Comparison of ENCODE assay signal across 31 cellular contexts in genomic region chr1:36514501-36514900, GRCh38. TPM values are rescaled to one million over a fixed set of nuclear protein-coding genes. Genes with fewer than 3 reads are reported as not detected.
"Had no signal": no experiment of that assay in that cellular context is flagged by ENCODE, and none has a peak within 500 bp of the region (broad histone marks: within the 10 kb centered on the region; RNA-seq: fewer than 3 reads in every experiment).

No MANE protein-coding gene starts in this region.

- H3K27me3 Mint-ChIP-seq: activated naive CD4-positive, alpha-beta T cell treated with anti-CD3 and anti-CD28 coated beads, Interleukin-2, amount 50 U/mL, for 24 hours; activated T-cell treated with anti-CD3 and anti-CD28 coated beads, Interleukin-2, amount 50 U/mL, for 24 hours had no signal

- H3K27me3 ChIP-seq: adrenal gland, body of pancreas had no signal

- ATAC-seq: activated CD4-positive, CD25-positive, alpha-beta regulatory T cell treated with anti-CD3 and anti-CD28 coated beads, Interleukin-2, amount 50 U/mL, for 24 hours; body of pancreas; effector memory CD8-positive, alpha-beta T cell; gastrocnemius medialis; left lung; lower lobe of right lung; mucosa of descending colon; right cardiac atrium had no signal

- H3K36me3 ChIP-seq: adrenal gland, gastrocnemius medialis, left lung, lower lobe of right lung, stomach, tibial artery, WERI-Rb-1 had no signal

- H3K79me2 ChIP-seq: parathyroid adenoma had no signal

- H3K36me3 Mint-ChIP-seq: activated naive CD4-positive, alpha-beta T cell treated with anti-CD3 and anti-CD28 coated beads, Interleukin-2, amount 50 U/mL, for 24 hours had no signal

- H3K9me3 ChIP-seq: adrenal gland, body of pancreas, gastrocnemius medialis, left lung, lower lobe of right lung, mucosa of descending colon, stomach, tibial artery had no signal

- H3K4me3 Mint-ChIP-seq: activated CD4-positive, alpha-beta memory T cell treated with anti-CD3 and anti-CD28 coated beads, Interleukin-2, amount 10 ng/mL, durations not matched to agents 7 days and 5 days; activated naive CD4-positive, alpha-beta T cell treated with anti-CD3 and anti-CD28 coated beads, Interleukin-2, amount 50 U/mL, for 24 hours; activated T-cell treated with anti-CD3 and anti-CD28 coated beads, Interleukin-2, amount 50 U/mL, for 24 hours; effector memory CD8-positive, alpha-beta T cell; nephron; T-helper 1 cell treated with Interleukin-12 subunit alpha and Interleukin-12 subunit beta and Interleukin-4 antibody, amounts not matched to agents 30 μg/mL and 1 μg/mL, for 36 hours had no signal

- H3K4me1 Mint-ChIP-seq: activated naive CD4-positive, alpha-beta T cell treated with anti-CD3 and anti-CD28 coated beads, Interleukin-2, amount 50 U/mL, for 24 hours had no signal

- H3K27ac Mint-ChIP-seq: activated naive CD4-positive, alpha-beta T cell treated with anti-CD3 and anti-CD28 coated beads, Interleukin-2, amount 50 U/mL, for 24 hours; activated T-cell treated with anti-CD3 and anti-CD28 coated beads, Interleukin-2, amount 50 U/mL, for 24 hours; T-helper 1 cell treated with Interleukin-12 subunit alpha and Interleukin-12 subunit beta and Interleukin-4 antibody, amounts not matched to agents 30 μg/mL and 1 μg/mL, for 36 hours had no signal

- H3K4me1 ChIP-seq: adrenal gland, body of pancreas, gastrocnemius medialis, lower lobe of right lung, parathyroid adenoma, stomach, tibial artery had no signal

- DNase-seq: activated CD4-positive, alpha-beta T cell treated with anti-CD3 and anti-CD28 coated beads for 48 hours; activated CD8-positive, alpha-beta memory T cell treated with anti-CD3 and anti-CD28 coated beads, Interleukin-2, amount 50 U/mL, for 48 hours; activated T-cell treated with anti-CD3 and anti-CD28 coated beads, Interleukin-2, amount 50 U/mL, for 24 hours; adrenal gland; aorta; body of pancreas; effector memory CD8-positive, alpha-beta T cell; erythroblast; gastrocnemius medialis; glutamatergic neuron; left lung; lower lobe of right lung; mesenchymal stem cell; mucosa of descending colon; occipital lobe; right cardiac atrium; stimulated activated CD4-positive, alpha-beta T cell treated with anti-CD3 and anti-CD28 coated beads, Interleukin-4, amount 100 ng/mL, for 1 hour; stomach; SW 1271; T1000; tibial artery; WERI-Rb-1 had no signal

- FAIRE-seq: islet of Langerhans had no signal

- H2AFZ ChIP-seq: parathyroid adenoma had no signal

- H3K9ac ChIP-seq: parathyroid adenoma had no signal

- H3K9me3 Mint-ChIP-seq: activated CD4-positive, alpha-beta memory T cell treated with anti-CD3 and anti-CD28 coated beads, Interleukin-2, amount 10 ng/mL, durations not matched to agents 7 days and 5 days; activated naive CD4-positive, alpha-beta T cell treated with anti-CD3 and anti-CD28 coated beads, Interleukin-2, amount 50 U/mL, for 24 hours; activated T-cell treated with anti-CD3 and anti-CD28 coated beads, Interleukin-2, amount 50 U/mL, for 24 hours; effector memory CD8-positive, alpha-beta T cell; nephron; T-helper 1 cell treated with Interleukin-12 subunit alpha and Interleukin-12 subunit beta and Interleukin-4 antibody, amounts not matched to agents 30 μg/mL and 1 μg/mL, for 36 hours had no signal

- H3K4me3 ChIP-seq: adrenal gland, body of pancreas, coronary artery, gastrocnemius medialis, left lung, lower lobe of right lung, mucosa of descending colon, stomach, tibial artery had no signal

- H3K27ac ChIP-seq: adrenal gland, body of pancreas, coronary artery, gastrocnemius medialis, lower lobe of right lung, parathyroid adenoma, stomach, tibial artery, WERI-Rb-1 had no signal

RNA-seq across cellular contexts. Expression of gene CSF3R, which starts 31.8 kb away (rescaled TPM):
- total RNA-seq: myocyte had no signal
